Comparison of ENCODE assay signal across 13 cellular contexts in genomic region chr2:191386938-191387536, GRCh38.
DNase-seq lines count a peak whose midpoint lies in the region; ATAC-seq, FAIRE-seq and TF ChIP-seq lines count a peak whose summit lies in the region.
"Had no signal": no experiment of that assay in that cellular context is flagged by ENCODE, and none has a peak within 500 bp of the region (broad histone marks: within the 10 kb centered on the region; RNA-seq: fewer than 3 reads in every experiment).

No MANE protein-coding gene starts in this region.

- DNase-seq in HepG2 (ENCODE audit: low spot score) = no peak
- DNase-seq in right lobe of liver = no peak
- peak; percentile 61 for DNase-seq in astrocyte of the cerebellum (ENCODE audit: low read depth)
- no peak for DNase-seq in keratinocyte (ENCODE audit: low read depth, low spot score)
- DNase-seq in activated CD4-positive, alpha-beta T cell treated with anti-CD3 and anti-CD28 coated beads for 4 hours = no peak
- no peak for DNase-seq in HK-2 (ENCODE audit: unreplicated experiment)
- DNase-seq: activated gamma-delta T cell treated with Interleukin-2 at 50 U/mL for 16 hours, GOT3, NCI-H2171 treated with DMSO at 0.1 percent for 48 hours, spleen had no signal

- CTCF ChIA-PET in HepG2 (lab: Yijun Ruan, JAX; ENCODE audit: low intra/inter-chr PET ratio, low total read pairs) = no interaction called here

- peaks cover 16% of the 10 kb centered on the region for H3K4me1 ChIP-seq in HepG2 (ENCODE audit: insufficient read depth, low read length)
- peaks cover 0 to 11% (median 4%) of the 10 kb centered on the region in 4 donors for H3K4me1 ChIP-seq in right lobe of liver
- peaks cover 25% of the 10 kb centered on the region for H3K4me1 ChIP-seq in keratinocyte (ENCODE audit: control insufficient read depth, extremely low read depth, insufficient read depth, low read length)
- H3K4me1 ChIP-seq: BLaER1, spleen had no signal

- no peaks in the 10 kb centered on the region for H3K36me3 Mint-ChIP-seq in stimulated activated memory B cell treated with anti-CD40 and anti-IgM and Interleukin-4, amounts not matched to agents 10 μg/mL and 1 μg/mL and 100 μg/mL, for 72 hours

- H3K9ac ChIP-seq in HepG2 (ENCODE audit: insufficient read depth, low read depth, low read length) (no peak overlapping the region), keratinocyte (ENCODE audit: control insufficient read depth, extremely low read depth, insufficient read depth, low read length) (no peak overlapping the region)
- H3K9ac ChIP-seq: BLaER1 had no signal

- POLR2A ChIA-PET in HepG2 (lab: Yijun Ruan, JAX) = no interaction called here

- no peaks in the 10 kb centered on the region for H3K79me2 ChIP-seq in HepG2 (ENCODE audit: insufficient read depth, low read length)
- peaks cover 3% of the 10 kb centered on the region for H3K79me2 ChIP-seq in keratinocyte (ENCODE audit: control insufficient read depth, insufficient read depth, low read length)

- H4K20me1 ChIP-seq in HepG2 (ENCODE audit: insufficient read depth, low read length) (0 out of 2 replicates have a peak, but pooled peaks cover 2% of the 10 kb centered on the region), keratinocyte (ENCODE audit: control insufficient read depth, extremely low read depth, insufficient read depth, low read length) (no peaks in the 10 kb centered on the region)
- H4K20me1 ChIP-seq: BLaER1 had no signal

- H2AFZ ChIP-seq in HepG2 (ENCODE audit: low read length) (no peak overlapping the region), keratinocyte (ENCODE audit: control insufficient read depth, low read length) (no peak overlapping the region)

- H3K4me2 ChIP-seq in HepG2 (ENCODE audit: low read depth, low read length) = no peak overlapping the region
- H3K4me2 ChIP-seq in keratinocyte (ENCODE audit: control insufficient read depth, extremely low read depth, insufficient read depth, low read depth, low read length) = no peak overlapping the region
- H3K4me2 ChIP-seq: BLaER1 had no signal

- TF ChIP-seq POLR2A in HepG2 (IDR thresholded peaks at IDR 0.05; ENCODE audit: insufficient read depth in 1 of 2, low read depth in 2 of 2, low read length in 2 of 2) (no peak), right lobe of liver (IDR thresholded peaks at IDR 0.05) (no peak)

- in situ Hi-C loops in HepG2 (cut with HindIII; ENCODE audit: extremely low pct_ligation_motif_present, low pct_unique_long_range_greater_than_20kb) = loop anchor here (10.0 kb wide), 1 partner anchor 142 kb away; the partner anchor contains the start of gene MYO1B
- in situ Hi-C loops in astrocyte of the cerebellum (cut with HindIII; ENCODE audit: low sequenced_read_pairs) = no loop called here

- H3K27me3 ChIP-seq in HepG2 (ENCODE audit: control insufficient read depth in 1 of 2, insufficient read depth in 2 of 2, low read length in 2 of 2) = no peaks in the 10 kb centered on the region
- H3K27me3 ChIP-seq in right lobe of liver = no peaks in the 10 kb centered on the region
- H3K27me3 ChIP-seq in keratinocyte (ENCODE audit: control insufficient read depth, extremely low read depth, insufficient read depth, low read length) = no peaks in the 10 kb centered on the region
- H3K27me3 ChIP-seq: BLaER1, spleen had no signal

- TF ChIP-seq RAD21 in HepG2 (CRISPR knock-in tag; IDR thresholded peaks at IDR 0.05) = no peak

- no TSS peak for BruUV-seq in HepG2 (replicated peaks; lab: Mats Ljungman, UMichigan)

- no peak overlapping the region for H3K4me3 Mint-ChIP-seq in stimulated activated memory B cell treated with anti-CD40 and anti-IgM and Interleukin-4, amounts not matched to agents 10 μg/mL and 1 μg/mL and 100 μg/mL, for 72 hours

- H3K27ac Mint-ChIP-seq in stimulated activated memory B cell treated with anti-CD40 and anti-IgM and Interleukin-4, amounts not matched to agents 10 μg/mL and 1 μg/mL and 100 μg/mL, for 72 hours = no peak overlapping the region

- no peaks in the 10 kb centered on the region for H3K9me3 ChIP-seq in HepG2 (ENCODE audit: low read length)
- H3K9me3 ChIP-seq in right lobe of liver = no peaks in the 10 kb centered on the region
- no peaks in the 10 kb centered on the region for H3K9me3 ChIP-seq in keratinocyte (ENCODE audit: control insufficient read depth, low read depth, low read length)
- H3K9me3 ChIP-seq: BLaER1, spleen had no signal

- peaks cover 31 to 76% of the 10 kb centered on the region in 2 experiments for H3K36me3 ChIP-seq in HepG2 (replicated peaks in 1 of 2; ENCODE audit: control insufficient read depth in 1 of 2, insufficient read depth in 2 of 2, low read length in 2 of 2)
- peaks cover 0 to 85% (median 42%) of the 10 kb centered on the region in 4 donors for H3K36me3 ChIP-seq in right lobe of liver
- H3K36me3 ChIP-seq in keratinocyte (ENCODE audit: control insufficient read depth in 2 of 2, extremely low read depth in 1 of 2, insufficient read depth in 2 of 2, low read length in 2 of 2) = peaks cover 30 to 47% of the 10 kb centered on the region in 2 experiments

- H3K4me3 ChIP-seq in HepG2 (replicated peaks in 1 of 3; ENCODE audit: insufficient read depth in 1 of 3, low read depth in 2 of 3, low read length in 3 of 3) (no peak overlapping the region), right lobe of liver (no peak overlapping the region), astrocyte of the cerebellum (ENCODE audit: low read depth, low read length) (no peak overlapping the region), keratinocyte (ENCODE audit: control insufficient read depth in 2 of 3, extremely low read depth in 1 of 3, insufficient read depth in 2 of 3, low read depth in 1 of 3, low read length in 3 of 3) (no peak overlapping the region)
- H3K4me3 ChIP-seq: BLaER1, spleen had no signal

- no peaks in the 10 kb centered on the region for H3K9me1 ChIP-seq in keratinocyte (ENCODE audit: control insufficient read depth, extremely low read depth, insufficient read depth, low read length)

- intact Hi-C loops in HepG2 (cut with micrococcal nuclease; ENCODE audit: unreplicated experiment) = loop anchor here (1.0 kb wide), 1 partner anchor 21 kb away; no protein-coding TSS in a partner anchor
- intact Hi-C loops in right lobe of liver (cut with DNase I) = no loop called here

- FAIRE-seq in HepG2 (lab: Jason Lieb, UNC) = no peak
- FAIRE-seq in keratinocyte (lab: Jason Lieb, UNC) = peak; percentile 65

- no peaks in the 10 kb centered on the region for H3K27me3 Mint-ChIP-seq in stimulated activated memory B cell treated with anti-CD40 and anti-IgM and Interleukin-4, amounts not matched to agents 10 μg/mL and 1 μg/mL and 100 μg/mL, for 72 hours

- H3K27ac ChIP-seq in HepG2 (ENCODE audit: extremely low read length, insufficient read depth, low read length) (no peak overlapping the region), right lobe of liver (no peak overlapping the region), keratinocyte (ENCODE audit: control insufficient read depth, insufficient read depth, low read length) (peak overlapping the region; percentile 13)
- H3K27ac ChIP-seq: BLaER1, spleen had no signal

- 98% methylated on average over 7 of the region's 7 CpGs for WGBS in HepG2 (ENCODE audit: low lambda C conversion rate)
- 83% methylated on average over 5 of the region's 7 CpGs for whole genome bisulfite sequencing in right lobe of liver (ENCODE audit: insufficient coverage, low coverage, low lambda C conversion rate, missing lambda C conversion rate)

- no peaks in the 10 kb centered on the region for H3K9me3 Mint-ChIP-seq in stimulated activated memory B cell treated with anti-CD40 and anti-IgM and Interleukin-4, amounts not matched to agents 10 μg/mL and 1 μg/mL and 100 μg/mL, for 72 hours

- ATAC-seq in HepG2 (no peak), right lobe of liver (no peak), HG02870 (IDR thresholded peaks at IDR 0.05; ENCODE audit: unreplicated experiment) (no peak)
- no peak for ATAC-seq in stimulated activated memory B cell treated with anti-CD40 and anti-IgM and Interleukin-4, amounts not matched to agents 10 μg/mL and 1 μg/mL and 100 μg/mL, for 72 hours

- H3K4me1 Mint-ChIP-seq in stimulated activated memory B cell treated with anti-CD40 and anti-IgM and Interleukin-4, amounts not matched to agents 10 μg/mL and 1 μg/mL and 100 μg/mL, for 72 hours = peaks cover 6% of the 10 kb centered on the region

- dilution Hi-C loops in keratinocyte (cut with MboI; ENCODE audit: extremely low pct_ligation_motif_present, low sequenced_read_pairs) = no loop called here

- no peak for TF ChIP-seq EP300 in HepG2 (IDR thresholded peaks at IDR 0.05; ENCODE audit: low read depth in 2 of 2, low read length in 2 of 2)
- TF ChIP-seq EP300 in HepG2 (CRISPR knock-in tag; IDR thresholded peaks at IDR 0.05; ENCODE audit: borderline replicate concordance) = no peak

- TF ChIP-seq CTCF in HepG2 (CRISPR knock-in tag; IDR thresholded peaks at IDR 0.05) (no peak), right lobe of liver (IDR thresholded peaks at IDR 0.05) (no peak), astrocyte of the cerebellum (IDR thresholded peaks at IDR 0.05; ENCODE audit: low read depth, low read length, missing control alignments) (no peak), keratinocyte (optimal IDR thresholded peaks at IDR 0.05 in 1 of 3, IDR thresholded peaks at IDR 0.05 in 1 of 3, conservative IDR thresholded peaks at IDR 0.05 in 1 of 3; ENCODE audit: extremely low read depth in 1 of 3, insufficient read depth in 2 of 3, low read length in 3 of 3) (no peak)

TF ChIP-seq in HepG2, 621 proteins besides CTCF, POLR2A, EP300 and RAD21:
- TF ChIP-seq MNT (IDR thresholded peaks at IDR 0.05) (peak; percentile 74), SMC3 (IDR thresholded peaks at IDR 0.05; ENCODE audit: low read length) (no peak)
TF ChIP-seq in HepG2: peak in this region for 1.
